11 cellular contexts compared by ENCODE assay signal in the genomic region with DNA sequence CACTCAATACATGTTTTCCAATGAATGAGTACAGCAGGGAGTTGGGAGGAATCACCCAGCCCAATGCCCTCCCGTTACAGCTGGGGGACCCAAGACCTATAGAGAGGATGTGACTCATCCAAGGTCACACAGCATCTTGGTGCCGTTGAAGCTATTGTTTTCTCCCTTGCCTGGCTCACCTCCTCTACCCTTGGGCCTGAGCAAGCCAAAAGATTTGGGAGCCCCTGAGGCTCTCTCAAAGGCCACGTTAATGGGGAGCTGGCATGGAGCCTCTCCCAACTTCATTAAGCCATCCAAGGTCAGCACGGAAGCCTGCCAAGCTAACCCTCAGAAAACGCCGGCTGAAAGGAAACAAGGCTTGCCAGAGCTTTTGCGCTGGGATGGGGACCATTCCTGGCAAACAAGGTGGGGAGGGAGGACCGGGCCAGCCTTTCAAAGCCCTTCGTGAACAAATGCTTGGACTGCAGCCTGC. TPM values are rescaled to one million over a fixed set of nuclear protein-coding genes. Genes with fewer than 3 reads are reported as not detected.
DNase-seq lines count a peak whose midpoint lies in the region; ATAC-seq, FAIRE-seq and TF ChIP-seq lines count a peak whose summit lies in the region.
"Had no signal": no experiment of that assay in that cellular context is flagged by ENCODE, and none has a peak within 500 bp of the region (broad histone marks: within the 10 kb centered on the region; RNA-seq: fewer than 3 reads in every experiment).

No MANE protein-coding gene starts in this region.

- no peaks in the 10 kb centered on the region for H3K9me3 ChIP-seq in OCI-LY7 (ENCODE audit: low read length)
- H3K9me3 ChIP-seq: upper lobe of right lung had no signal

- no peaks in the 10 kb centered on the region for H4K20me1 ChIP-seq in OCI-LY7 (ENCODE audit: insufficient read depth, low read length)

- H3K27ac ChIP-seq in OCI-LY7 (ENCODE audit: low read depth, low read length, poor library complexity, severe bottlenecking), result no peak overlapping the region
- H3K27ac ChIP-seq: upper lobe of right lung had no signal

- H3K79me2 ChIP-seq in OCI-LY7 (ENCODE audit: insufficient read depth, low read depth, low read length), result no peaks in the 10 kb centered on the region

- no peaks in the 10 kb centered on the region for H3K9me2 ChIP-seq in OCI-LY7 (ENCODE audit: insufficient read depth, low read length)

- BruUV-seq in OCI-LY7 (replicated peaks; lab: Mats Ljungman, UMichigan), result no TSS peak

- intact Hi-C loops in posterior cingulate gyrus (cut with DNase I) (no loop called here), OCI-LY7 (cut with micrococcal nuclease; ENCODE audit: unreplicated experiment) (no loop called here)

- ATAC-seq in GM21529 (IDR thresholded peaks at IDR 0.05; ENCODE audit: unreplicated experiment), result no peak
- ATAC-seq in GM21786 (IDR thresholded peaks at IDR 0.05; ENCODE audit: unreplicated experiment), result no peak
- ATAC-seq: upper lobe of right lung had no signal

- FAIRE-seq in RCC 7860 (lab: Jason Lieb, UNC), result no peak

- POLR2A ChIA-PET in OCI-LY7 (lab: Charles Lee), result interaction anchor here (0.6 kb wide), 1 partner anchor 66 kb away, joined by 3 read pairs; no protein-coding TSS in a partner anchor

- H3K36me3 ChIP-seq in OCI-LY7 (ENCODE audit: insufficient read depth, low read length), result no peaks in the 10 kb centered on the region
- H3K36me3 ChIP-seq: upper lobe of right lung had no signal

- DNase-seq in EL, result peak; percentile 30
- DNase-seq in RCC 7860 (ENCODE audit: low spot score), result peak; percentile 13
- DNase-seq in fibroblast of mammary gland (ENCODE audit: low read depth), result peak; percentile 30
- DNase-seq in posterior cingulate gyrus, result peak in 7 of 10 donors; percentile 29 to 85 (median 40)
- no peak for DNase-seq in DMS53 (lab: John Stamatoyannopoulos, UW)
- no peak for DNase-seq in OCI-LY7 (ENCODE audit: low spot score)
- DNase-seq: kidney glomerular epithelial cell, MM.1S, upper lobe of right lung had no signal

- CTCF ChIA-PET in OCI-LY7 (lab: Charles Lee; ENCODE audit: unreplicated experiment), result no interaction called here

- H3K4me2 ChIP-seq in OCI-LY7 (ENCODE audit: low read length), result no peak overlapping the region

- no peak overlapping the region for H2AFZ ChIP-seq in OCI-LY7 (ENCODE audit: low read length)

- H3K4me3 ChIP-seq in fibroblast of mammary gland (ENCODE audit: control insufficient read depth, low read depth, low read length), result no peak overlapping the region
- H3K4me3 ChIP-seq in OCI-LY7 (ENCODE audit: low read depth, low read length, poor library complexity, severe bottlenecking), result no peak overlapping the region
- H3K4me3 ChIP-seq: upper lobe of right lung had no signal

- no peaks in the 10 kb centered on the region for H3K4me1 ChIP-seq in OCI-LY7 (ENCODE audit: insufficient read depth, low read length, poor library complexity, severe bottlenecking)
- H3K4me1 ChIP-seq: upper lobe of right lung had no signal

- no peak for TF ChIP-seq CTCF in fibroblast of mammary gland (conservative IDR thresholded peaks at IDR 0.05; ENCODE audit: control insufficient read depth, insufficient read depth, low read depth, low read length)
- no peak for TF ChIP-seq CTCF in OCI-LY7 (conservative IDR thresholded peaks at IDR 0.05; ENCODE audit: low read length)

RNA-seq across cellular contexts. Expression of a gene that starts 30.4 kb away (rescaled TPM):
- 0.03 TPM in 1 of 2 replicates, not detected in the other for total RNA-seq in OCI-LY7 (2014; rRNA removed; shearing (Covaris generic))
- total RNA-seq in OCI-LY7 (2022), result 0.07 TPM in 1 of 2 replicates, not detected in the other

Comparison
In these comparisons a context has a peak if more than half of its experiments do, and no peak if none do; other contexts are left out.
1. DNase-seq: peak in EL (single experiment), RCC 7860 (single experiment), fibroblast of mammary gland (single experiment) and posterior cingulate gyrus (7 of 10); none in DMS53 (single experiment) and OCI-LY7 (single experiment).